14 cellular contexts compared by ENCODE assay signal in the genomic region with DNA sequence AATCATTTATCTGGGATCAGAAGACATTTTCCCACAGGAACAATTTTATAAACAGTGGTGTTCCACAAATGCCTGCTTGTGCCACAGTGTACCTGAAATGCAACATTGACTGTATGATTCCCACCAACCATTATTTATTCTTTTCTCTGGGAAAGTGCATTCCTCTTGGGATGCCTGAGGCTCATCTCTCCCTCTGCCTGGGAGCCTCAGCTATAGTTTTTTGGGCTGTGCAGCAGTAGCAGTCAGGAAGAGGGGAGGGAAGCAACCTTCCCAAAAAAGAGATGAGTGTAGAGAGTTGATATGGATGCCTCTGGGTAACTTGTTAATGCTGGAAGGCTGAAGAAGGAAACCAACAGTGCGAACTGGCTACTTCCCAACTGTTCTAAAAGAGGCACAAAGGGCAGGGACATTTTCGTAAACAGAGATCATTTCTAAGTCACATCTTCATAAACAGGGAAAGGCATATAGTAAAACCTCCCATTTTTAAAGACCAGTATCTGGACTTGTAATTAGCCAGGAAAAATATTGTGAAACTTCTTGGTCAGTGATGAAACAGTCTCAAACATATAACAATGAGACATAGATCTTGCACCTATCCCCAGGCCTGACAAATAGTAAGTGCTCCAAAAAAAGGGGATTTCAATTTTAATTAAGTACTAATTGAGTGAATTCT. TPM values are rescaled to one million over a fixed set of nuclear protein-coding genes. Genes with fewer than 3 reads are reported as not detected.
DNase-seq lines count a peak whose midpoint lies in the region; ATAC-seq and TF ChIP-seq lines count a peak whose summit lies in the region.
"Had no signal": no experiment of that assay in that cellular context is flagged by ENCODE, and none has a peak within 500 bp of the region (broad histone marks: within the 10 kb centered on the region; RNA-seq: fewer than 3 reads in every experiment).

No MANE protein-coding gene starts in this region.

- H3K4me2 ChIP-seq in BLaER1 treated with 17β-estradiol and CSF1 and Interleukin-3, amounts not matched to agents 10 nM and 100 nM, result peak overlapping the region; percentile 55 to 89 (median 76); a peak in 20 of 22 replicates

- H3K27ac Mint-ChIP-seq in progenitor cell of endocrine pancreas (peak overlapping the region; percentile 85), immature natural killer cell (no peak overlapping the region)
- H3K27ac Mint-ChIP-seq: T-cell had no signal

- H3K4me1 Mint-ChIP-seq in progenitor cell of endocrine pancreas (ENCODE audit: low read depth), result peaks cover 30% of the 10 kb centered on the region
- no peaks in the 10 kb centered on the region for H3K4me1 Mint-ChIP-seq in immature natural killer cell

- peak overlapping the region in 3 of 11 experiments; percentile 0 to 69 (median 31); a peak in 4 of 22 replicates for H3K27ac ChIP-seq in BLaER1 treated with 17β-estradiol and CSF1 and Interleukin-3, amounts not matched to agents 10 nM and 100 nM
- H3K27ac ChIP-seq in foreskin keratinocyte, result peak overlapping the region; percentile 14
- H3K27ac ChIP-seq in SJCRH30, result no peak overlapping the region

- TF ChIP-seq CTCF in foreskin keratinocyte (conservative IDR thresholded peaks at IDR 0.05), result no peak
- TF ChIP-seq CTCF in progenitor cell of endocrine pancreas (IDR thresholded peaks at IDR 0.05; ENCODE audit: unreplicated experiment), result no peak

- H3K36me3 Mint-ChIP-seq in progenitor cell of endocrine pancreas (ENCODE audit: insufficient read depth) (no peaks in the 10 kb centered on the region), immature natural killer cell (no peaks in the 10 kb centered on the region)
- H3K36me3 Mint-ChIP-seq: IgD-negative memory B cell had no signal

- peaks cover 41 to 61% (median 50%) of the 10 kb centered on the region in 10 experiments for H3K4me1 ChIP-seq in BLaER1 treated with 17β-estradiol and CSF1 and Interleukin-3, amounts not matched to agents 10 nM and 100 nM
- H3K4me1 ChIP-seq in foreskin keratinocyte (peaks cover 22% of the 10 kb centered on the region), SJCRH30 (peaks cover 10% of the 10 kb centered on the region; the same call in 1 of the 2 replicates)
- H3K4me1 ChIP-seq: pancreas had no signal

- ATAC-seq in foreskin keratinocyte, result no peak
- ATAC-seq in HG03025 (IDR thresholded peaks at IDR 0.05; ENCODE audit: low FRiP score, unreplicated experiment), result no peak
- no peak for ATAC-seq in GM18870 (IDR thresholded peaks at IDR 0.05; ENCODE audit: unreplicated experiment)
- ATAC-seq: T-cell had no signal

- DNase-seq in amniotic epithelial cell (ENCODE audit: low read depth), result peak; percentile 83
- DNase-seq in foreskin keratinocyte, result peak in 1 of 2 donors; percentile 25
- DNase-seq in progenitor cell of endocrine pancreas (ENCODE audit: low spot score, unreplicated experiment), result no peak
- no peak for DNase-seq in SJCRH30
- DNase-seq in immature natural killer cell, result no peak
- DNase-seq: amniotic stem cell, hypothalamus, NCI-H446 treated with DMSO at 0.1 percent for 48 hours, pancreas, T-cell had no signal

- peaks cover 0 to 14% (median 7%) of the 10 kb centered on the region in 11 experiments; a peak in 12 of 22 replicates for H3K9me3 ChIP-seq in BLaER1 treated with 17β-estradiol and CSF1 and Interleukin-3, amounts not matched to agents 10 nM and 100 nM (replicated peaks in 1 of 11)
- no peaks in the 10 kb centered on the region for H3K9me3 ChIP-seq in SJCRH30 (replicated peaks)
- H3K9me3 ChIP-seq: pancreas had no signal

- H3K4me3 Mint-ChIP-seq in progenitor cell of endocrine pancreas (ENCODE audit: low read depth) (no peak overlapping the region), immature natural killer cell (no peak overlapping the region)
- H3K4me3 Mint-ChIP-seq: IgD-negative memory B cell, T-cell had no signal

- H3K27me3 Mint-ChIP-seq in progenitor cell of endocrine pancreas, result no peaks in the 10 kb centered on the region
- peaks cover 0 to 6% (median 6%) of the 10 kb centered on the region in 3 donors for H3K27me3 Mint-ChIP-seq in immature natural killer cell (ENCODE audit: low read depth in 3 of 3)
- H3K27me3 Mint-ChIP-seq: T-cell had no signal

- H3K27me3 ChIP-seq in BLaER1 treated with 17β-estradiol and CSF1 and Interleukin-3, amounts not matched to agents 10 nM and 100 nM, result no peaks in the 10 kb centered on the region; a peak in 1 of 22 replicates
- no peaks in the 10 kb centered on the region for H3K27me3 ChIP-seq in foreskin keratinocyte
- no peaks in the 10 kb centered on the region for H3K27me3 ChIP-seq in SJCRH30
- H3K27me3 ChIP-seq: pancreas had no signal

- peaks cover 0 to 3% (median 0%) of the 10 kb centered on the region in 11 experiments; a peak in 2 of 22 replicates for H3K36me3 ChIP-seq in BLaER1 treated with 17β-estradiol and CSF1 and Interleukin-3, amounts not matched to agents 10 nM and 100 nM
- H3K36me3 ChIP-seq in SJCRH30, result no peaks in the 10 kb centered on the region
- H3K36me3 ChIP-seq: pancreas had no signal

- no peak overlapping the region for H3K9ac ChIP-seq in BLaER1 treated with 17β-estradiol and CSF1 and Interleukin-3, amounts not matched to agents 10 nM and 100 nM

- H3K4me3 ChIP-seq in BLaER1 treated with 17β-estradiol and CSF1 and Interleukin-3, amounts not matched to agents 10 nM and 100 nM, result peak overlapping the region in 1 of 10 experiments; percentile 5; a peak in 1 of 20 replicates
- H3K4me3 ChIP-seq in SJCRH30, result no peak overlapping the region
- H3K4me3 ChIP-seq: pancreas had no signal

- H3K9me3 Mint-ChIP-seq in progenitor cell of endocrine pancreas (ENCODE audit: low read depth) (no peaks in the 10 kb centered on the region), immature natural killer cell (no peaks in the 10 kb centered on the region)
- H3K9me3 Mint-ChIP-seq: IgD-negative memory B cell, T-cell had no signal

- H4K20me1 ChIP-seq in BLaER1 treated with 17β-estradiol and CSF1 and Interleukin-3, amounts not matched to agents 10 nM and 100 nM, result no peaks in the 10 kb centered on the region

RNA-seq across cellular contexts. Expression of gene CALD1, which starts 1.4 kb away (rescaled TPM):
- 176 and 183 TPM in 2 replicates for total RNA-seq in foreskin keratinocyte
- 64.0 and 74.8 TPM in 2 replicates for polyA plus RNA-seq in foreskin keratinocyte
- 95.4 and 106 TPM in 2 replicates for total RNA-seq in progenitor cell of endocrine pancreas
- 102 and 113 TPM in 2 replicates for total RNA-seq in SJCRH30 (2014; rRNA removed; shearing (Covaris generic))
- under 1 TPM in 2 of 3 donors, not detected in 1; 0.06 to 0.07 TPM for polyA plus RNA-seq in immature natural killer cell
